ENCODE assay signal across 21 cellular contexts in the genomic region with DNA sequence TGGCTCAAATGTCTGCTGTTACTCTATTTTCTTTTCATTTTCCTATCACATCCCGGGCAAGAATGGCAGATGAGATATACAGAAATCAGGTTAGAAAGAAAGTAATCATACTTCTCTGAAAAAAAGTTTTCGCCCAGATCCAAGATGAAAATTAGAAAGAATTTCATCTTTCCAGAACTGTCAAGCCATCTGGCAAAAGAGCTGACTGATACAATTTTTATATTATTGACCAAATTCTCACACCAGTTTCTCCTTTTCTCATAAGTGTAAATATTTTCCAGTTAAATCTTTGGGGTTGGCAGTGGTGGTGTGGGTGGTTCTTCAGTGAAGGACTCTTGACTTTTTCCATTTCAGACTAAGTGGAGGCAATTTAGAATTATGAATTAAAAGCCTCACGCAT.
"Had no signal": no experiment of that assay in that cellular context is flagged by ENCODE, and none has a peak within 500 bp of the region (broad histone marks: within the 10 kb centered on the region; RNA-seq: fewer than 3 reads in every experiment).

No MANE protein-coding gene starts in this region.

- H3K27ac ChIP-seq: RWPE1 had no signal

- H3K36me3 ChIP-seq: MG63 had no signal

- ATAC-seq: Panc1, PC-3, SK-N-SH treated with all-trans-retinoic acid at 6 μM for 48 hours had no signal

- H3K27me3 ChIP-seq: MG63 had no signal

- DNase-seq: Karpas-422; KG1; MG63; NCI-H1092; NCI-H1105 treated with DMSO at 0.1 percent for 48 hours; NCI-H1417 treated with DMSO at 0.1 percent for 48 hours; NCI-H146; NCI-H187; NCI-H2029; NCI-H2081 treated with DMSO at 0.1 percent for 48 hours; NCI-H2227 treated with DMSO at 0.1 percent for 48 hours; NCI-H524; NCI-H526 treated with DMSO at 0.1 percent for 48 hours; NCI-H748 treated with DMSO at 0.1 percent for 48 hours; NK-92 treated with Interleukin-12 subunit alpha and Interleukin-12 subunit beta, amount 100 ng/mL, for 24 hours; PC-3; SHP77; T-helper 1 cell had no signal

- H3K4me3 ChIP-seq: MG63 had no signal
